In genomic region chr14:55062517-55063351, GRCh38 we compare ENCODE assay signal across 14 cellular contexts. TPM values are rescaled to one million over a fixed set of nuclear protein-coding genes. Genes with fewer than 3 reads are reported as not detected.
A peak's percentile ranks its signal among the peaks of the same experiment; 100 is the strongest.
DNase-seq lines count a peak whose midpoint lies in the region; ATAC-seq, FAIRE-seq and TF ChIP-seq lines count a peak whose summit lies in the region.
"Had no signal": no experiment of that assay in that cellular context is flagged by ENCODE, and none has a peak within 500 bp of the region (broad histone marks: within the 10 kb centered on the region; RNA-seq: fewer than 3 reads in every experiment).

No MANE protein-coding gene starts in this region.

- peaks cover 11 to 30% of the 10 kb centered on the region in 2 donors for H3K36me3 ChIP-seq in ascending aorta

- peak overlapping the region; percentile 46 to 75 for H3K27ac ChIP-seq in ascending aorta
- H3K27ac ChIP-seq: neutrophil, upper lobe of left lung had no signal

- TF ChIP-seq CTCF in ascending aorta (IDR thresholded peaks at IDR 0.05) = no peak

- H3K27me3 Mint-ChIP-seq in activated naive CD8-positive, alpha-beta T cell treated with anti-CD3 and anti-CD28 coated beads, Interleukin-2, amount 50 U/mL, for 24 hours = no peaks in the 10 kb centered on the region
- H3K27me3 Mint-ChIP-seq in activated naive CD8-positive, alpha-beta T cell treated with anti-CD3 and anti-CD28 coated beads for 36 hours = no peaks in the 10 kb centered on the region
- H3K27me3 Mint-ChIP-seq: activated naive CD8-positive, alpha-beta T cell treated with anti-CD3 and anti-CD28 coated beads, Interleukin-2, amount 10 ng/mL, durations not matched to agents 7 days and 5 days; dendritic cell treated with granulocyte-macrophage colony-stimulating factor and Interleukin-4, amounts not matched to agents 40 ng/mL and 50 ng/mL, for 4 days had no signal

- H3K36me3 Mint-ChIP-seq in activated naive CD8-positive, alpha-beta T cell treated with anti-CD3 and anti-CD28 coated beads, Interleukin-2, amount 50 U/mL, for 24 hours (ENCODE audit: low read depth) = peaks cover 66% of the 10 kb centered on the region
- H3K36me3 Mint-ChIP-seq in activated naive CD8-positive, alpha-beta T cell treated with anti-CD3 and anti-CD28 coated beads for 36 hours = peaks cover 50% of the 10 kb centered on the region

- no peaks in the 10 kb centered on the region for H3K9me3 Mint-ChIP-seq in activated naive CD8-positive, alpha-beta T cell treated with anti-CD3 and anti-CD28 coated beads, Interleukin-2, amount 50 U/mL, for 24 hours
- no peaks in the 10 kb centered on the region for H3K9me3 Mint-ChIP-seq in activated naive CD8-positive, alpha-beta T cell treated with anti-CD3 and anti-CD28 coated beads for 36 hours
- H3K9me3 Mint-ChIP-seq: dendritic cell treated with granulocyte-macrophage colony-stimulating factor and Interleukin-4, amounts not matched to agents 40 ng/mL and 50 ng/mL, for 4 days had no signal

- H3K27ac Mint-ChIP-seq in activated naive CD8-positive, alpha-beta T cell treated with anti-CD3 and anti-CD28 coated beads, Interleukin-2, amount 50 U/mL, for 24 hours = peak overlapping the region; percentile 47
- no peak overlapping the region for H3K27ac Mint-ChIP-seq in activated naive CD8-positive, alpha-beta T cell treated with anti-CD3 and anti-CD28 coated beads for 36 hours
- H3K27ac Mint-ChIP-seq: activated naive CD8-positive, alpha-beta T cell treated with anti-CD3 and anti-CD28 coated beads, Interleukin-2, amount 10 ng/mL, durations not matched to agents 7 days and 5 days; dendritic cell treated with granulocyte-macrophage colony-stimulating factor and Interleukin-4, amounts not matched to agents 40 ng/mL and 50 ng/mL, for 4 days had no signal

- peak; percentile 77 for FAIRE-seq in urothelium cell line (lab: Jason Lieb, UNC)

- peaks cover 6 to 17% of the 10 kb centered on the region in 2 donors for H3K4me1 ChIP-seq in ascending aorta

- no peak for ATAC-seq in activated naive CD8-positive, alpha-beta T cell treated with anti-CD3 and anti-CD28 coated beads, Interleukin-2, amount 50 U/mL, for 24 hours
- ATAC-seq in left lobe of liver (peak; percentile 86), GM18520 (IDR thresholded peaks at IDR 0.05; ENCODE audit: unreplicated experiment) (no peak), GM21423 (IDR thresholded peaks at IDR 0.05; ENCODE audit: unreplicated experiment) (no peak)

- no peaks in the 10 kb centered on the region for H3K9me3 ChIP-seq in ascending aorta
- H3K9me3 ChIP-seq: neutrophil, upper lobe of left lung had no signal

- intact Hi-C loops in ascending aorta (cut with DNase I) = no loop called here

- no peaks in the 10 kb centered on the region for H3K27me3 ChIP-seq in ascending aorta
- H3K27me3 ChIP-seq: neutrophil, upper lobe of left lung had no signal

- H3K4me1 Mint-ChIP-seq in activated naive CD8-positive, alpha-beta T cell treated with anti-CD3 and anti-CD28 coated beads, Interleukin-2, amount 50 U/mL, for 24 hours = peaks cover 18% of the 10 kb centered on the region
- H3K4me1 Mint-ChIP-seq in activated naive CD8-positive, alpha-beta T cell treated with anti-CD3 and anti-CD28 coated beads for 36 hours = peaks cover 21% of the 10 kb centered on the region

- H3K4me3 ChIP-seq in ascending aorta = no peak overlapping the region
- H3K4me3 ChIP-seq: upper lobe of left lung had no signal

- no peak for DNase-seq in activated naive CD8-positive, alpha-beta T cell treated with anti-CD3 and anti-CD28 coated beads, Interleukin-2, amount 50 U/mL, for 24 hours
- no peak for DNase-seq in activated naive CD8-positive, alpha-beta T cell treated with anti-CD3 and anti-CD28 coated beads for 36 hours
- peak in 1 of 2 donors; percentile 67 for DNase-seq in ascending aorta (ENCODE audit: low spot score in 2 of 2)
- DNase-seq in left lobe of liver (ENCODE audit: low spot score) = peak; percentile 56
- no peak for DNase-seq in urothelium cell line (ENCODE audit: low spot score)
- DNase-seq in NCI-H128 (lab: John Stamatoyannopoulos, UW; ENCODE audit: unreplicated experiment) = no peak
- DNase-seq: activated naive CD8-positive, alpha-beta T cell treated with anti-CD3 and anti-CD28 coated beads, Interleukin-2, amount 10 ng/mL, durations not matched to agents 7 days and 5 days; NCI-H526 treated with DMSO at 0.1 percent for 48 hours; stimulated activated CD4-positive, alpha-beta T cell treated with anti-CD3 and anti-CD28 coated beads, Interleukin-12 subunit alpha, Interleukin-12 subunit beta, amount 100 ng/mL, for 4 hours had no signal

- H3K4me3 Mint-ChIP-seq in activated naive CD8-positive, alpha-beta T cell treated with anti-CD3 and anti-CD28 coated beads, Interleukin-2, amount 50 U/mL, for 24 hours = no peak overlapping the region
- H3K4me3 Mint-ChIP-seq in activated naive CD8-positive, alpha-beta T cell treated with anti-CD3 and anti-CD28 coated beads for 36 hours = no peak overlapping the region
- H3K4me3 Mint-ChIP-seq: activated naive CD8-positive, alpha-beta T cell treated with anti-CD3 and anti-CD28 coated beads, Interleukin-2, amount 10 ng/mL, durations not matched to agents 7 days and 5 days; dendritic cell treated with granulocyte-macrophage colony-stimulating factor and Interleukin-4, amounts not matched to agents 40 ng/mL and 50 ng/mL, for 4 days had no signal

RNA-seq across cellular contexts. Expression of gene MAPK1IP1L, which starts 11.3 kb away (rescaled TPM):
- total RNA-seq in activated naive CD8-positive, alpha-beta T cell treated with anti-CD3 and anti-CD28 coated beads for 36 hours = 100 to 1,000 TPM; 118 to 122 TPM
- 51.8 TPM for total RNA-seq in ascending aorta
- 25.5 TPM for total RNA-seq in left lobe of liver

RNA-seq across cellular contexts. Expression of gene SOCS4, which starts 35.7 kb away (rescaled TPM):
- 10 to 100 TPM; 24.9 to 28.6 TPM for total RNA-seq in activated naive CD8-positive, alpha-beta T cell treated with anti-CD3 and anti-CD28 coated beads for 36 hours
- total RNA-seq in ascending aorta = 12.9 TPM
- 4.5 TPM for total RNA-seq in left lobe of liver

RNA-seq across cellular contexts. Expression of gene WDHD1, which starts 35.8 kb away (rescaled TPM):
- total RNA-seq in activated naive CD8-positive, alpha-beta T cell treated with anti-CD3 and anti-CD28 coated beads for 36 hours = 10 to 100 TPM; 66.0 to 69.2 TPM
- total RNA-seq in ascending aorta = 0.11 TPM
- total RNA-seq in left lobe of liver = 1.3 TPM

Comparison
In these comparisons a context has a peak if more than half of its experiments do, and no peak if none do; other contexts are left out.
1. RNA of gene WDHD1, which starts 35.8 kb away (total RNA-seq): 66.0 to 69.2 TPM in activated naive CD8-positive, alpha-beta T cell treated with anti-CD3 and anti-CD28 coated beads for 36 hours; 1.3 TPM in left lobe of liver (single experiment) and 0.11 TPM in ascending aorta (single experiment); every median in the first group is over 10 times any median in the second.